In the genomic region with DNA sequence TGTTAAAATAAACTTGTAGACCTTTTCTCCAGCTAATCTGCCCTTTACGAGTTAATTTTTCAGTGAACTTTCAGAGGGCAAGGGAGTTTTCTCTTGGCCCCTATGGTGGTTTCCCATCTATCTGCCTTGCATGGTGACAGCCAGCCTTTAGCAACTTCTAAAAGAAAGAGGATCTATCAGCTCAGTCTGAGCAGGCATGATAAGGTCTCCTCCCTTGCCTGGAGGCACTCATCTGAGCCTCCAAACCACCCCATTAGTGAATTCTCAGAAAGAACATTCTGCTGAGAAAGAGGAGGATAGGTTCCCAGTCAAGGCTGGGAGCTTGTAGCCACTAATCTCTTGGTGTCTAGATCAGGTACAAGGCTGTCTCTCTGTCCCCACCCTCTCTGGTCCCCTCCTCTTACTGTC, we compare ENCODE assay signal across 11 cellular contexts. TPM values are rescaled to one million over a fixed set of nuclear protein-coding genes. Genes with fewer than 3 reads are reported as not detected.
DNase-seq lines count a peak whose midpoint lies in the region; ATAC-seq and TF ChIP-seq lines count a peak whose summit lies in the region.
"Had no signal": no experiment of that assay in that cellular context is flagged by ENCODE, and none has a peak within 500 bp of the region (broad histone marks: within the 10 kb centered on the region; RNA-seq: fewer than 3 reads in every experiment).

No MANE protein-coding gene starts in this region.

- no peak overlapping the region for H3K4me3 ChIP-seq in naive thymus-derived CD4-positive, alpha-beta T cell (ENCODE audit: low read length)
- no peak overlapping the region for H3K4me3 ChIP-seq in mammary epithelial cell (replicated peaks in 1 of 3; ENCODE audit: insufficient read depth in 1 of 3, low read depth in 2 of 3, low read length in 3 of 3)

- H3K27me3 Mint-ChIP-seq in naive thymus-derived CD4-positive, alpha-beta T cell, result peaks cover 0 to 5% (median 0%) of the 10 kb centered on the region in 5 donors
- H3K27me3 Mint-ChIP-seq in activated T-cell treated with anti-CD3 and anti-CD28 coated beads, Interleukin-2, amount 50 U/mL, for 4 hours (ENCODE audit: low read depth), result no peaks in the 10 kb centered on the region

- no peak overlapping the region for H3K9ac ChIP-seq in mammary epithelial cell (ENCODE audit: insufficient read depth, low read length)

- peak; percentile 46 for ATAC-seq in GM19035 (IDR thresholded peaks at IDR 0.05; ENCODE audit: unreplicated experiment)
- peak; percentile 42 for ATAC-seq in HG02623 (IDR thresholded peaks at IDR 0.05; ENCODE audit: unreplicated experiment)
- ATAC-seq in HG03442 (IDR thresholded peaks at IDR 0.05; ENCODE audit: unreplicated experiment), result peak; percentile 56
- peak; percentile 65 for ATAC-seq in naive thymus-derived CD4-positive, alpha-beta T cell
- ATAC-seq in activated T-cell treated with anti-CD3 and anti-CD28 coated beads, Interleukin-2, amount 50 U/mL, for 4 hours, result no peak
- ATAC-seq: sciatic nerve had no signal

- TF ChIP-seq CTCF in mammary epithelial cell (conservative IDR thresholded peaks at IDR 0.05 in 1 of 2, IDR thresholded peaks at IDR 0.05 in 1 of 2; ENCODE audit: extremely low read depth in 1 of 2, insufficient read depth in 1 of 2, low read depth in 1 of 2, low read length in 2 of 2), result no peak

- WGBS in mammary epithelial cell (ENCODE audit: low coverage, missing lambda C conversion rate), result 90% methylated on average over 1 of the region's 1 CpG

- no peaks in the 10 kb centered on the region for H3K36me3 ChIP-seq in naive thymus-derived CD4-positive, alpha-beta T cell (ENCODE audit: control insufficient read depth in 2 of 3, insufficient read depth in 3 of 3, low read length in 3 of 3)
- H3K36me3 ChIP-seq in mammary epithelial cell (ENCODE audit: insufficient read depth, low read length), result no peaks in the 10 kb centered on the region

- H3K9me3 Mint-ChIP-seq in naive thymus-derived CD4-positive, alpha-beta T cell, result peaks cover 0 to 4% (median 0%) of the 10 kb centered on the region in 11 donors
- no peaks in the 10 kb centered on the region for H3K9me3 Mint-ChIP-seq in activated T-cell treated with anti-CD3 and anti-CD28 coated beads, Interleukin-2, amount 50 U/mL, for 4 hours
- H3K9me3 Mint-ChIP-seq: mesothelial cell of epicardium had no signal

- DNase-seq in naive thymus-derived CD4-positive, alpha-beta T cell, result no peak
- DNase-seq in activated T-cell treated with anti-CD3 and anti-CD28 coated beads, Interleukin-2, amount 50 U/mL, for 4 hours, result no peak
- DNase-seq in mammary epithelial cell (no peak), SK-N-DZ (ENCODE audit: low spot score) (no peak), DMS 273 treated with DMSO at 0.1 percent for 48 hours (lab: John Stamatoyannopoulos, UW) (no peak)
- DNase-seq: MM.1S had no signal

- H3K27ac Mint-ChIP-seq in naive thymus-derived CD4-positive, alpha-beta T cell, result peak overlapping the region in 2 of 9 donors; percentile 33 to 72
- H3K27ac Mint-ChIP-seq: mesothelial cell of epicardium had no signal

- in situ Hi-C loops in mammary epithelial cell (cut with MboI; ENCODE audit: low sequenced_read_pairs in 2 of 2), result no loop called here

- no peak overlapping the region for H2AFZ ChIP-seq in mammary epithelial cell (ENCODE audit: low read depth, low read length)

- no peaks in the 10 kb centered on the region for H3K4me1 ChIP-seq in naive thymus-derived CD4-positive, alpha-beta T cell (ENCODE audit: control insufficient read depth in 2 of 2, insufficient read depth in 2 of 2, low read length in 2 of 2)
- H3K4me1 ChIP-seq in mammary epithelial cell (ENCODE audit: insufficient read depth, low read length), result no peaks in the 10 kb centered on the region

- CTCF ChIA-PET in naive thymus-derived CD4-positive, alpha-beta T cell (lab: Charles Lee), result no interaction called here
- CTCF ChIA-PET in mammary epithelial cell (lab: Charles Lee; ENCODE audit: low non-redundant PET), result no interaction called here

- no peak overlapping the region for H3K27ac ChIP-seq in naive thymus-derived CD4-positive, alpha-beta T cell (ENCODE audit: low read depth, low read length)
- no peak overlapping the region for H3K27ac ChIP-seq in mammary epithelial cell (ENCODE audit: insufficient read depth, low read depth, low read length)

- H4K20me1 ChIP-seq in mammary epithelial cell (ENCODE audit: insufficient read depth, low read length), result no peaks in the 10 kb centered on the region

- peaks cover 0 to 17% (median 5%) of the 10 kb centered on the region in 7 donors for H3K4me1 Mint-ChIP-seq in naive thymus-derived CD4-positive, alpha-beta T cell
- H3K4me1 Mint-ChIP-seq in activated T-cell treated with anti-CD3 and anti-CD28 coated beads, Interleukin-2, amount 50 U/mL, for 4 hours (ENCODE audit: low read depth), result peaks cover 5% of the 10 kb centered on the region
- H3K4me1 Mint-ChIP-seq: mesothelial cell of epicardium had no signal

- no peak overlapping the region for H3K4me3 Mint-ChIP-seq in naive thymus-derived CD4-positive, alpha-beta T cell
- H3K4me3 Mint-ChIP-seq in activated T-cell treated with anti-CD3 and anti-CD28 coated beads, Interleukin-2, amount 50 U/mL, for 4 hours, result no peak overlapping the region
- H3K4me3 Mint-ChIP-seq: mesothelial cell of epicardium had no signal

- POLR2A ChIA-PET in naive thymus-derived CD4-positive, alpha-beta T cell (lab: Charles Lee), result no interaction called here

- no peaks in the 10 kb centered on the region for H3K9me3 ChIP-seq in naive thymus-derived CD4-positive, alpha-beta T cell (ENCODE audit: control insufficient read depth in 2 of 3, low read length in 3 of 3)
- peaks cover 19% of the 10 kb centered on the region for H3K9me3 ChIP-seq in mammary epithelial cell (replicated peaks; ENCODE audit: insufficient read depth, low read length)

- H3K27me3 ChIP-seq in naive thymus-derived CD4-positive, alpha-beta T cell (ENCODE audit: control insufficient read depth in 2 of 2, insufficient read depth in 2 of 2, low read length in 2 of 2), result no peaks in the 10 kb centered on the region
- H3K27me3 ChIP-seq in mammary epithelial cell (ENCODE audit: insufficient read depth, low read length), result no peaks in the 10 kb centered on the region

- intact Hi-C loops in naive thymus-derived CD4-positive, alpha-beta T cell (cut with micrococcal nuclease), result no loop called here
- intact Hi-C loops in mammary epithelial cell (cut with micrococcal nuclease), result no loop called here

- BruUV-seq in mammary epithelial cell (replicated peaks; lab: Mats Ljungman, UMichigan), result no TSS peak

- H3K36me3 Mint-ChIP-seq in naive thymus-derived CD4-positive, alpha-beta T cell, result peaks cover 0 to 8% (median under 1%) of the 10 kb centered on the region in 5 donors
- H3K36me3 Mint-ChIP-seq in activated T-cell treated with anti-CD3 and anti-CD28 coated beads, Interleukin-2, amount 50 U/mL, for 4 hours (ENCODE audit: insufficient read depth), result no peaks in the 10 kb centered on the region
- H3K36me3 Mint-ChIP-seq: mesothelial cell of epicardium had no signal

- no peak overlapping the region for H3K4me2 ChIP-seq in mammary epithelial cell (ENCODE audit: insufficient read depth, low read depth, low read length)

- dilution Hi-C loops in mammary epithelial cell (cut with HindIII; ENCODE audit: low sequenced_read_pairs), result no loop called here

- H3K79me2 ChIP-seq in mammary epithelial cell (ENCODE audit: insufficient read depth, low read length), result no peaks in the 10 kb centered on the region

RNA-seq across cellular contexts. Expression of a gene that starts 10.7 kb away (rescaled TPM):
- total RNA-seq in naive thymus-derived CD4-positive, alpha-beta T cell, result 100 to 1,000 TPM; 114 to 146 (median 116) TPM
- polyA plus RNA-seq in naive thymus-derived CD4-positive, alpha-beta T cell, result 100 to 1,000 TPM; 249 to 277 TPM
- total RNA-seq in activated T-cell treated with anti-CD3 and anti-CD28 coated beads, Interleukin-2, amount 50 U/mL, for 4 hours, result 10 to 100 TPM; 85.2 to 98.3 (median 93.4) TPM
- total RNA-seq in mammary epithelial cell, result 10 to 100 TPM in 1 of 2 donors, not detected in 1; 49.7 TPM
- polyA plus RNA-seq in mammary epithelial cell, result 1.00 TPM
- polyA minus RNA-seq in mammary epithelial cell, result 3.2 TPM
- polyA plus RNA-seq in SK-N-DZ (2014; cell fraction: cytosol; rRNA removed), result not detected in 2 replicates
- not detected in 2 replicates for polyA plus RNA-seq in SK-N-DZ (2014; cell fraction: nucleus; rRNA removed)

Comparison
In these comparisons a context has a peak if more than half of its experiments do, and no peak if none do; other contexts are left out.
1. ATAC-seq: peak in GM19035 (single experiment), HG02623 (single experiment), HG03442 (single experiment) and naive thymus-derived CD4-positive, alpha-beta T cell (single experiment); none in activated T-cell treated with anti-CD3 and anti-CD28 coated beads, Interleukin-2, amount 50 U/mL, for 4 hours (0 of 2).